Comparison of ENCODE assay signal across 16 cellular contexts in the genomic region with DNA sequence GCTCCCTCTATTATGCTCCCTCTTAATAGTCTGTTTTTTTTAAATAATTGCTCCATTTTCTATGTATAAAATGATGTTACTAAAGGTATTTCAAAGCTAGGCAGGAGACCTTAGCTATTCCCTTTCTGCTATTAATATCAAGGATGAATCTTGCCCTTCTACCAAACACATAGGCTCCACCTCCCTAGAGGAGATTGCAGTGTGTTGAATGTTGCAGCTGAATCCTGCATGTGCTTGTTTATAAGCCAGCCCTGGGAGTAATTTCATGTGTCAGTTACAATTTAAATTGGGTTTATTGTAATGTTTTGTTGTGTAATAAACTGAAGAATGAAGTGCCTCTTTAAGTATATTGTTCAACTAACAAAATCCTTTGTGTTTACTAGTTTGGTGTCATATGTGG.
DNase-seq lines count a peak whose midpoint lies in the region; FAIRE-seq and TF ChIP-seq lines count a peak whose summit lies in the region.
"Had no signal": no experiment of that assay in that cellular context is flagged by ENCODE, and none has a peak within 500 bp of the region (broad histone marks: within the 10 kb centered on the region; RNA-seq: fewer than 3 reads in every experiment).

No MANE protein-coding gene starts in this region.

- H3K27ac Mint-ChIP-seq in activated CD4-positive, alpha-beta T cell treated with anti-CD3 and anti-CD28 coated beads, Interleukin-2, amount 10 ng/mL, durations not matched to agents 24 days and 14 days = peak overlapping the region; percentile 10
- H3K27ac Mint-ChIP-seq: CD4-positive, alpha-beta T cell had no signal

- H3K4me3 ChIP-seq in adipocyte (ENCODE audit: low read length) = no peak overlapping the region
- H3K4me3 ChIP-seq in fibroblast of villous mesenchyme (ENCODE audit: low read depth, low read length) = no peak overlapping the region

- no peak for TF ChIP-seq POLR2A in GM12891 (IDR thresholded peaks at IDR 0.05; ENCODE audit: low read depth, low read length)

- H3K27me3 Mint-ChIP-seq in activated CD4-positive, alpha-beta T cell treated with anti-CD3 and anti-CD28 coated beads, Interleukin-2, amount 10 ng/mL, durations not matched to agents 24 days and 14 days = no peaks in the 10 kb centered on the region
- H3K27me3 Mint-ChIP-seq: CD4-positive, alpha-beta T cell had no signal

- no peak overlapping the region for H3K4me3 Mint-ChIP-seq in activated CD4-positive, alpha-beta T cell treated with anti-CD3 and anti-CD28 coated beads, Interleukin-2, amount 10 ng/mL, durations not matched to agents 24 days and 14 days
- H3K4me3 Mint-ChIP-seq: CD4-positive, alpha-beta T cell had no signal

- POLR2A ChIA-PET in GM10248 (lab: Yijun Ruan, JAX) = no interaction called here

- peaks cover 26% of the 10 kb centered on the region for H3K36me3 Mint-ChIP-seq in activated CD4-positive, alpha-beta T cell treated with anti-CD3 and anti-CD28 coated beads, Interleukin-2, amount 10 ng/mL, durations not matched to agents 24 days and 14 days (ENCODE audit: low read depth)

- TF ChIP-seq CTCF in fibroblast of villous mesenchyme (IDR thresholded peaks at IDR 0.05; ENCODE audit: insufficient read depth, low read depth, low read length) (no peak), GM10248 (IDR thresholded peaks at IDR 0.05; ENCODE audit: control extremely low read depth, extremely low read depth, low read depth, missing control alignments) (no peak)

- H3K9ac ChIP-seq in adipocyte (ENCODE audit: low read length) = no peak overlapping the region

- no peaks in the 10 kb centered on the region for H3K9me3 ChIP-seq in adipocyte (ENCODE audit: control insufficient read depth, low read length)
- H3K9me3 ChIP-seq: Caco-2 had no signal

- DNase-seq in activated CD4-positive, alpha-beta T cell treated with anti-CD3 and anti-CD28 coated beads, Interleukin-2, amount 10 ng/mL, durations not matched to agents 24 days and 14 days = no peak
- DNase-seq in activated CD4-positive, alpha-beta T cell treated with anti-CD3 and anti-CD28 coated beads, Interleukin-2, amount 50 U/mL, for 48 hours = no peak
- DNase-seq in GM12891 (ENCODE audit: insufficient read length, low spot score) = no peak
- DNase-seq in adipocyte (ENCODE audit: low read depth) = peak; percentile 72
- DNase-seq in fibroblast of villous mesenchyme (ENCODE audit: low read depth) = peak; percentile 3
- no peak for DNase-seq in GM10248 (ENCODE audit: extremely low spot score)
- DNase-seq in foreskin melanocyte = no peak
- DNase-seq: Caco-2; CD4-positive, alpha-beta T cell; H7; MM.1S; NCI-H1092; NCI-H1436 treated with DMSO at 0.1 percent for 48 hours; NCI-H2029 treated with DMSO at 0.1 percent for 48 hours; SHP77 had no signal

- intact Hi-C loops in activated CD4-positive, alpha-beta T cell treated with anti-CD3 and anti-CD28 coated beads, Interleukin-2, amount 10 ng/mL, durations not matched to agents 24 days and 14 days (cut with micrococcal nuclease) = no loop called here

- H3K4me1 Mint-ChIP-seq in activated CD4-positive, alpha-beta T cell treated with anti-CD3 and anti-CD28 coated beads, Interleukin-2, amount 10 ng/mL, durations not matched to agents 24 days and 14 days = peaks cover 19% of the 10 kb centered on the region

- H3K9me3 Mint-ChIP-seq in activated CD4-positive, alpha-beta T cell treated with anti-CD3 and anti-CD28 coated beads, Interleukin-2, amount 10 ng/mL, durations not matched to agents 24 days and 14 days = no peaks in the 10 kb centered on the region
- H3K9me3 Mint-ChIP-seq: CD4-positive, alpha-beta T cell had no signal

- peak; percentile 33 for FAIRE-seq in GM12891 (lab: Jason Lieb, UNC)
- FAIRE-seq: G401.6 had no signal

- H3K4me1 ChIP-seq in adipocyte (ENCODE audit: control insufficient read depth, insufficient read depth, low read length) = peaks cover 35% of the 10 kb centered on the region
- H3K4me1 ChIP-seq: Caco-2 had no signal

- H3K36me3 ChIP-seq in adipocyte (ENCODE audit: control insufficient read depth, insufficient read depth, low read length, severe bottlenecking) = no peaks in the 10 kb centered on the region

- no peaks in the 10 kb centered on the region for H3K27me3 ChIP-seq in adipocyte (replicated peaks; ENCODE audit: control insufficient read depth, insufficient read depth, low read length)

- CTCF ChIA-PET in GM10248 (lab: Yijun Ruan, JAX) = interaction anchor here (3.9 kb wide), 1 partner anchor 25 kb away, joined by 16 read pairs; no protein-coding TSS in a partner anchor

TF ChIP-seq in GM12891, 5 proteins besides CTCF, POLR2A, EP300 and RAD21:
- TF ChIP-seq TAF1 (IDR thresholded peaks at IDR 0.05; ENCODE audit: low read depth, low read length) (no peak), SPI1 (IDR thresholded peaks at IDR 0.05; ENCODE audit: low read depth, low read length) (no peak), POLR2AphosphoS5 (IDR thresholded peaks at IDR 0.05; ENCODE audit: low read depth, low read length) (no peak), POU2F2 (IDR thresholded peaks at IDR 0.05; ENCODE audit: low read depth, low read length) (no peak), PAX5 (IDR thresholded peaks at IDR 0.05; ENCODE audit: insufficient read depth, low read length, severe bottlenecking) (no peak)
TF ChIP-seq in GM12891: peak in this region for 0.

Comparison
In these comparisons a context has a peak if more than half of its experiments do, and no peak if none do; other contexts are left out.
1. DNase-seq: peak in adipocyte (single experiment) and fibroblast of villous mesenchyme (single experiment); none in activated CD4-positive, alpha-beta T cell treated with anti-CD3 and anti-CD28 coated beads, Interleukin-2, amount 10 ng/mL, durations not matched to agents 24 days and 14 days (single experiment), activated CD4-positive, alpha-beta T cell treated with anti-CD3 and anti-CD28 coated beads, Interleukin-2, amount 50 U/mL, for 48 hours (0 of 2), GM12891 (single experiment), GM10248 (single experiment) and foreskin melanocyte (single experiment).